ENCODE assay signal across 28 cellular contexts in the genomic region with DNA sequence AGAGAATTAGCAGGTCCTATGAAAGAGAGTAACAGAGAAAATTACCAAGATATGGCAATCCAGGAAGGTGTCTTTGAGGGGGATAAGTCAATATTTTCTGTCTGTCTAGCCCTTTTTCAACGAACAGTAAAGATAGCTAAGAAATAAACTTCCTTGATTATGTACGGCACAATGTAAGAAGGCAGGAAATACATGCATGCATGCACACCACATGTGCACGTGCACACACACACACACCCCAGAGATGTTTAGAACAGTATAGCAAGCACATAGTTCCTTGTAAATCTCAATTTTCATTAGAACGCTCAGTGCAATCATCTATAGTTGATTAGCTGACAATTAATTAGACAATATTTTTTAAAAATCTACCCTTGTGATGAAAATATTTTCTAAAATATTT.
"Had no signal": no experiment of that assay in that cellular context is flagged by ENCODE, and none has a peak within 500 bp of the region (broad histone marks: within the 10 kb centered on the region; RNA-seq: fewer than 3 reads in every experiment).

No MANE protein-coding gene starts in this region.

- H3K27me3 Mint-ChIP-seq: progenitor cell of endocrine pancreas had no signal

- H3K4me3 ChIP-seq: neural progenitor cell, ovary, psoas muscle, right lobe of liver, sigmoid colon, suprapubic skin, testis, tibial nerve, upper lobe of left lung, vagina had no signal

- ATAC-seq: psoas muscle; right cardiac atrium; right lobe of liver; stimulated activated effector memory CD8-positive, alpha-beta T cell treated with anti-CD3 and anti-CD28 coated beads, Interleukin-12 subunit alpha, Interleukin-12 subunit beta, amount 100 ng/mL, for 72 hours; stimulated activated naive CD8-positive, alpha-beta T cell treated with anti-CD3 and anti-CD28 coated beads, Interleukin-15, Interleukin-2, amounts not matched to agents 100 U/mL and 50 U/mL, for 24 hours had no signal

- H3K9ac ChIP-seq: neural progenitor cell, parathyroid adenoma had no signal

- H3K27ac Mint-ChIP-seq: natural killer cell; nephron; neural progenitor cell; progenitor cell of endocrine pancreas; stimulated activated effector memory CD8-positive, alpha-beta T cell treated with anti-CD3 and anti-CD28 coated beads, Interleukin-12 subunit alpha, Interleukin-12 subunit beta, amount 100 ng/mL, for 72 hours; stimulated activated naive CD8-positive, alpha-beta T cell treated with anti-CD3 and anti-CD28 coated beads, Interleukin-15, amount 100 ng/mL, for 72 hours had no signal

- H3K27me3 ChIP-seq: neural progenitor cell, ovary, right lobe of liver, sigmoid colon, suprapubic skin, testis, tibial nerve, upper lobe of left lung, vagina had no signal

- H3K4me1 ChIP-seq: parathyroid adenoma, psoas muscle, right lobe of liver, sigmoid colon, suprapubic skin, testis, tibial nerve, upper lobe of left lung, vagina had no signal

- H3K36me3 ChIP-seq: neural progenitor cell, ovary, right lobe of liver, sigmoid colon, suprapubic skin, tibial nerve, upper lobe of left lung, vagina had no signal

- H3K9me3 ChIP-seq: ovary, psoas muscle, right lobe of liver, sigmoid colon, suprapubic skin, testis, tibial nerve, upper lobe of left lung, vagina had no signal

- H3K4me3 Mint-ChIP-seq: natural killer cell; nephron; neural progenitor cell; stimulated activated effector memory CD8-positive, alpha-beta T cell treated with anti-CD3 and anti-CD28 coated beads, Interleukin-12 subunit alpha, Interleukin-12 subunit beta, amount 100 ng/mL, for 72 hours; stimulated activated naive CD8-positive, alpha-beta T cell treated with anti-CD3 and anti-CD28 coated beads, Interleukin-15, amount 100 ng/mL, for 72 hours had no signal

- DNase-seq: natural killer cell; occipital lobe; ovary; posterior cingulate gyrus; psoas muscle; right cardiac atrium; right lobe of liver; sigmoid colon; small intestine; stimulated activated CD4-positive, alpha-beta T cell treated with anti-CD3 and anti-CD28 coated beads, Interleukin-15, amount 100 ng/mL, for 24 hours; stimulated activated CD4-positive, alpha-beta T cell treated with anti-CD3 and anti-CD28 coated beads, Interleukin-2, amount 100 ng/mL, for 24 hours; stimulated activated CD4-positive, alpha-beta T cell treated with anti-CD3 and anti-CD28 coated beads, Interleukin-2, amount 100 ng/mL, for 48 hours; stimulated activated CD4-positive, alpha-beta T cell treated with anti-CD3 and anti-CD28 coated beads, Interleukin-4, amount 100 ng/mL, for 24 hours; stimulated activated naive CD4-positive, alpha-beta T cell; stimulated activated naive CD8-positive, alpha-beta T cell treated with anti-CD3 and anti-CD28 coated beads, Interleukin-15, amount 100 ng/mL, for 72 hours; stimulated activated naive CD8-positive, alpha-beta T cell treated with anti-CD3 and anti-CD28 coated beads, Interleukin-15, Interleukin-2, amounts not matched to agents 100 U/mL and 50 U/mL, for 24 hours; substantia nigra; testis; trophoblast cell; upper lobe of left lung had no signal

- H3K4me1 Mint-ChIP-seq: nephron; stimulated activated effector memory CD8-positive, alpha-beta T cell treated with anti-CD3 and anti-CD28 coated beads, Interleukin-12 subunit alpha, Interleukin-12 subunit beta, amount 100 ng/mL, for 72 hours had no signal

- H3K27ac ChIP-seq: neural progenitor cell, ovary, parathyroid adenoma, psoas muscle, right lobe of liver, sigmoid colon, suprapubic skin, testis, tibial nerve, upper lobe of left lung, vagina had no signal

- H3K36me3 Mint-ChIP-seq: natural killer cell; neural progenitor cell; stimulated activated effector memory CD8-positive, alpha-beta T cell treated with anti-CD3 and anti-CD28 coated beads, Interleukin-12 subunit alpha, Interleukin-12 subunit beta, amount 100 ng/mL, for 72 hours had no signal

- H3K4me2 ChIP-seq: neural progenitor cell had no signal

- H3K9me3 Mint-ChIP-seq: natural killer cell; nephron; stimulated activated effector memory CD8-positive, alpha-beta T cell treated with anti-CD3 and anti-CD28 coated beads, Interleukin-12 subunit alpha, Interleukin-12 subunit beta, amount 100 ng/mL, for 72 hours; stimulated activated naive CD8-positive, alpha-beta T cell treated with anti-CD3 and anti-CD28 coated beads, Interleukin-15, amount 100 ng/mL, for 72 hours had no signal
